2 cellular contexts compared by ENCODE assay signal in genomic region chr19:2428756-2429711, GRCh38.
TF ChIP-seq lines count a peak whose summit lies in the region.

No MANE protein-coding gene starts in this region.

TF ChIP-seq in HEK293, 187 proteins besides CTCF, POLR2A, EP300 and RAD21:
- no peak for TF ChIP-seq ZBTB6 (tag by site-specific recombination; IDR thresholded peaks at IDR 0.05)
- TF ChIP-seq SP2 (tag by site-specific recombination; IDR thresholded peaks at IDR 0.05): peak; percentile 66
- TF ChIP-seq GLI2 (tag by site-specific recombination; IDR thresholded peaks at IDR 0.05; ENCODE audit: borderline replicate concordance, low read depth): no peak
- TF ChIP-seq IKZF3 (tag by site-specific recombination; IDR thresholded peaks at IDR 0.05): peak; percentile 64; the same call in 1 of the 2 replicates
- no peak for TF ChIP-seq GLIS1 (tag by site-specific recombination; IDR thresholded peaks at IDR 0.05)
- peak; percentile 33; the same call in 1 of the 2 replicates for TF ChIP-seq KLF1 (tag by site-specific recombination; IDR thresholded peaks at IDR 0.05)
- TF ChIP-seq KLF17 (tag by site-specific recombination; IDR thresholded peaks at IDR 0.05): no peak
- TF ChIP-seq ZNF645 (tag by site-specific recombination; IDR thresholded peaks at IDR 0.05): no peak
- TF ChIP-seq WT1 (tag by site-specific recombination; IDR thresholded peaks at IDR 0.05): 0 out of 2 replicates have a peak, but pooled peaks have one; percentile 24
- peak; percentile 23; the same call in 1 of the 2 replicates for TF ChIP-seq GLIS2 (tag by site-specific recombination; IDR thresholded peaks at IDR 0.05)
- TF ChIP-seq ZNF580 (tag by site-specific recombination; IDR thresholded peaks at IDR 0.05): no peak
- peak; percentile 90 for TF ChIP-seq ZNF600 (tag by site-specific recombination; IDR thresholded peaks at IDR 0.05)
- 0 out of 2 replicates have a peak, but pooled peaks have one; percentile 14 for TF ChIP-seq SP7 (tag by site-specific recombination; IDR thresholded peaks at IDR 0.05)
- TF ChIP-seq ZBTB20 (tag by site-specific recombination; IDR thresholded peaks at IDR 0.05): 0 out of 2 replicates have a peak, but pooled peaks have one; percentile 11

TF ChIP-seq in H1, 55 proteins besides CTCF, POLR2A, EP300 and RAD21:
- no peak for TF ChIP-seq SUZ12 (IDR thresholded peaks at IDR 0.05; ENCODE audit: low read length)
- no peak for TF ChIP-seq POLR2AphosphoS5 (IDR thresholded peaks at IDR 0.05; ENCODE audit: low read depth, low read length)
- TF ChIP-seq CTBP2 (IDR thresholded peaks at IDR 0.05; ENCODE audit: borderline replicate concordance, insufficient read depth, insufficient read length, low read length): no peak
- TF ChIP-seq CEBPB (IDR thresholded peaks at IDR 0.05; ENCODE audit: low read depth, low read length): no peak
- TF ChIP-seq BACH1 (IDR thresholded peaks at IDR 0.05; ENCODE audit: low read length): no peak
- no peak for TF ChIP-seq KDM4A (IDR thresholded peaks at IDR 0.05; ENCODE audit: low read depth, low read length, severe bottlenecking)
- TF ChIP-seq CHD1 (IDR thresholded peaks at IDR 0.05; ENCODE audit: low read depth, low read length): no peak
- no peak for TF ChIP-seq USF2 (IDR thresholded peaks at IDR 0.05; ENCODE audit: low read length)
- no peak for TF ChIP-seq CBX8 (IDR thresholded peaks at IDR 0.05; ENCODE audit: borderline replicate concordance, low read depth, low read length)
- no peak for TF ChIP-seq ASH2L (IDR thresholded peaks at IDR 0.05; ENCODE audit: low read length)
- no peak for TF ChIP-seq TAF7 (optimal IDR thresholded peaks at IDR 0.05; ENCODE audit: borderline replicate concordance, low read depth, low read length)
- TF ChIP-seq POU5F1 (IDR thresholded peaks at IDR 0.05; ENCODE audit: low read depth, low read length): no peak
TF ChIP-seq in H1: peak in this region for 0.
